21 cellular contexts compared by ENCODE assay signal in the genomic region with DNA sequence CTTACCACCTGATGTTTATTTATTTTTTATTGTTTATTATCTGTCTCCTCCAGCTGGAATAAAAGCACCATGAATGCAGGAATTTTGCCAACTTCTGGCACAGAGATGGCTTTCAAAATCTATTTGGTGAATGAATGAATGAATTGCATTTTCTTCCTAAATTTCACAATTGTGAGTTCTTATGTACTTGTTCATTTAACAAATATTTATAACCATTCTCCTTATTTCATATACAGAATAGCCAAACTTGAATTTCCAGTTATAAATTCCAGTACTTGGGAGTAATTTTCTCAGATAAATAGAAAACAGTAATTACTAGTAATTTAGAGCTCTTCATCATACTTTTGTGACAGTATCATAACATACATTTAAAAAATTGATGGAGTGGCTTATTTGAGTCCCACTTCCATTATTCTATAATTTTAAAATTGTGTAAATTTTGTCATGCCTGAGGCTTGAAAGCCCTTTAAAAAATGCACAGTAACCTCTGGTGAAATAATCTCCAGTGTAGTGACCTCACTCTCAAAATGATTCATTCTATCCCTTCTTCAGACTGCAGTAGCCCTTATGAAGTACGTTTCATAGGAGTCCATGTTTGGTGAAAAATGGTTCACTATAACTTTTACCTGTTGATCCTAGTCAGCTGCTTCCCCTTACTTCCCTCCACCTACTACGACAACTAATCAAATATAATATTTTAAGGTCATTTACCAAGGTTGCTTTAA. TPM values are rescaled to one million over a fixed set of nuclear protein-coding genes. Genes with fewer than 3 reads are reported as not detected.
"Had no signal": no experiment of that assay in that cellular context is flagged by ENCODE, and none has a peak within 500 bp of the region (broad histone marks: within the 10 kb centered on the region; RNA-seq: fewer than 3 reads in every experiment).

No MANE protein-coding gene starts in this region.

- H3K4me3 ChIP-seq: body of pancreas, coronary artery, dorsolateral prefrontal cortex, right atrium auricular region, spleen, tibial nerve had no signal

- H3K36me3 ChIP-seq: right atrium auricular region, spleen, tibial nerve had no signal

- H3K27ac ChIP-seq: body of pancreas, coronary artery, dorsolateral prefrontal cortex, right atrium auricular region, spleen, tibial nerve had no signal

- H3K27me3 ChIP-seq: body of pancreas, dorsolateral prefrontal cortex, right atrium auricular region, tibial nerve had no signal

- H3K4me1 ChIP-seq: body of pancreas, right atrium auricular region, tibial nerve had no signal

- ATAC-seq: activated CD4-positive, alpha-beta T cell treated with anti-CD3 and anti-CD28 coated beads for 36 hours; activated CD8-positive, alpha-beta memory T cell treated with anti-CD3 and anti-CD28 coated beads, Interleukin-2, amount 10 ng/mL, durations not matched to agents 7 days and 5 days; activated CD8-positive, alpha-beta T cell treated with anti-CD3 and anti-CD28 coated beads, Interleukin-2, amount 10 ng/mL, durations not matched to agents 7 days and 5 days; body of pancreas; left colon; naive thymus-derived CD8-positive, alpha-beta T cell had no signal

- FAIRE-seq: frontal cortex, keratinocyte had no signal

- DNase-seq: activated CD4-positive, alpha-beta T cell treated with anti-CD3 and anti-CD28 coated beads for 36 hours; activated CD4-positive, CD25-positive, alpha-beta regulatory T cell; activated CD8-positive, alpha-beta memory T cell treated with anti-CD3 and anti-CD28 coated beads, Interleukin-2, amount 10 ng/mL, durations not matched to agents 7 days and 5 days; activated CD8-positive, alpha-beta T cell treated with anti-CD3 and anti-CD28 coated beads, Interleukin-2, amount 10 ng/mL, durations not matched to agents 7 days and 5 days; activated T-cell treated with anti-CD3 and anti-CD28 coated beads, Interleukin-2, amount 50 U/mL, for 48 hours; body of pancreas; dorsolateral prefrontal cortex; effector memory CD4-positive, alpha-beta T cell; erythroblast; left colon; midbrain; naive thymus-derived CD8-positive, alpha-beta T cell; spleen; stimulated activated naive CD4-positive, alpha-beta T cell treated with Interleukin-2 at 50 U/mL for 16 hours; T-helper 1 cell had no signal

RNA-seq across cellular contexts. Expression of a gene that starts 46.9 kb away (rescaled TPM):
- total RNA-seq: activated CD4-positive, alpha-beta T cell treated with anti-CD3 and anti-CD28 coated beads for 36 hours; activated CD8-positive, alpha-beta T cell treated with anti-CD3 and anti-CD28 coated beads, Interleukin-2, amount 10 ng/mL, durations not matched to agents 7 days and 5 days; naive thymus-derived CD8-positive, alpha-beta T cell; pulmonary artery endothelial cell had no signal
- polyA plus RNA-seq: naive thymus-derived CD8-positive, alpha-beta T cell had no signal
